In genomic region chr1:241775021-241775420, GRCh38 we compare ENCODE assay signal across 1 cellular context.
TF ChIP-seq lines count a peak whose summit lies in the region.

No MANE protein-coding gene starts in this region.

TF ChIP-seq in K562, 482 proteins besides CTCF, POLR2A, EP300 and RAD21 (continued from another document):
- TF ChIP-seq, protein P1, sequence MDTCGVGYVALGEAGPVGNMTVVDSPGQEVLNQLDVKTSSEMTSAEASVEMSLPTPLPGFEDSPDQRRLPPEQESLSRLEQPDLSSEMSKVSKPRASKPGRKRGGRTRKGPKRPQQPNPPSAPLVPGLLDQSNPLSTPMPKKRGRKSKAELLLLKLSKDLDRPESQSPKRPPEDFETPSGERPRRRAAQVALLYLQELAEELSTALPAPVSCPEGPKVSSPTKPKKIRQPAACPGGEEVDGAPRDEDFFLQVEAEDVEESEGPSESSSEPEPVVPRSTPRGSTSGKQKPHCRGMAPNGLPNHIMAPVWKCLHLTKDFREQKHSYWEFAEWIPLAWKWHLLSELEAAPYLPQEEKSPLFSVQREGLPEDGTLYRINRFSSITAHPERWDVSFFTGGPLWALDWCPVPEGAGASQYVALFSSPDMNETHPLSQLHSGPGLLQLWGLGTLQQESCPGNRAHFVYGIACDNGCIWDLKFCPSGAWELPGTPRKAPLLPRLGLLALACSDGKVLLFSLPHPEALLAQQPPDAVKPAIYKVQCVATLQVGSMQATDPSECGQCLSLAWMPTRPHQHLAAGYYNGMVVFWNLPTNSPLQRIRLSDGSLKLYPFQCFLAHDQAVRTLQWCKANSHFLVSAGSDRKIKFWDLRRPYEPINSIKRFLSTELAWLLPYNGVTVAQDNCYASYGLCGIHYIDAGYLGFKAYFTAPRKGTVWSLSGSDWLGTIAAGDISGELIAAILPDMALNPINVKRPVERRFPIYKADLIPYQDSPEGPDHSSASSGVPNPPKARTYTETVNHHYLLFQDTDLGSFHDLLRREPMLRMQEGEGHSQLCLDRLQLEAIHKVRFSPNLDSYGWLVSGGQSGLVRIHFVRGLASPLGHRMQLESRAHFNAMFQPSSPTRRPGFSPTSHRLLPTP (IDR thresholded peaks at IDR 0.05; ENCODE audit: borderline replicate concordance, extremely low read depth, insufficient read length): no peak
- TF ChIP-seq JUND (IDR thresholded peaks at IDR 0.05; ENCODE audit: borderline replicate concordance, low read depth, low read length) (no peak), JUND (tag; IDR thresholded peaks at IDR 0.05; ENCODE audit: borderline replicate concordance, low read depth, low read length) (0 out of 3 replicates have a peak, but pooled peaks have one; percentile 48), ATF3 (IDR thresholded peaks at IDR 0.05) (peak; percentile 46; the same call in 1 of the 2 replicates), ATF3 (CRISPR knock-in tag; conservative IDR thresholded peaks at IDR 0.05) (no peak)
- TF ChIP-seq, protein P2, sequence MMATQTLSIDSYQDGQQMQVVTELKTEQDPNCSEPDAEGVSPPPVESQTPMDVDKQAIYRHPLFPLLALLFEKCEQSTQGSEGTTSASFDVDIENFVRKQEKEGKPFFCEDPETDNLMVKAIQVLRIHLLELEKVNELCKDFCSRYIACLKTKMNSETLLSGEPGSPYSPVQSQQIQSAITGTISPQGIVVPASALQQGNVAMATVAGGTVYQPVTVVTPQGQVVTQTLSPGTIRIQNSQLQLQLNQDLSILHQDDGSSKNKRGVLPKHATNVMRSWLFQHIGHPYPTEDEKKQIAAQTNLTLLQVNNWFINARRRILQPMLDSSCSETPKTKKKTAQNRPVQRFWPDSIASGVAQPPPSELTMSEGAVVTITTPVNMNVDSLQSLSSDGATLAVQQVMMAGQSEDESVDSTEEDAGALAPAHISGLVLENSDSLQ (IDR thresholded peaks at IDR 0.05): peak; percentile 20; the same call in 1 of the 2 replicates
TF ChIP-seq in K562: peak in this region for 4.
